In genomic region chr15:23566070-23567050, GRCh38 we compare ENCODE assay signal across 8 cellular contexts. TPM values are rescaled to one million over a fixed set of nuclear protein-coding genes. Genes with fewer than 3 reads are reported as not detected.
A peak's percentile ranks its signal among the peaks of the same experiment; 100 is the strongest.
DNase-seq lines count a peak whose midpoint lies in the region; ATAC-seq and TF ChIP-seq lines count a peak whose summit lies in the region.

No MANE protein-coding gene starts in this region.

- peak overlapping the region; percentile 59 for H3K4me3 ChIP-seq in AG09309 (ENCODE audit: control insufficient read depth, low read depth, low read length)
- H3K4me3 ChIP-seq in Jurkat, Clone E6-1 (ENCODE audit: low read length): peak overlapping the region; percentile 83

- ATAC-seq in SK-N-SH treated with all-trans-retinoic acid at 6 μM for 48 hours (peak; percentile 83), GM18870 (IDR thresholded peaks at IDR 0.05; ENCODE audit: unreplicated experiment) (no peak)

- no peak for DNase-seq in AG09309 (ENCODE audit: low read depth)
- DNase-seq in Jurkat, Clone E6-1 (ENCODE audit: low read depth, low spot score): peak; percentile 98
- peak; percentile 9 for DNase-seq in dermis blood vessel endothelial cell
- peak; percentile 25 for DNase-seq in stimulated activated CD4-positive, alpha-beta T cell treated with anti-CD3 and anti-CD28 coated beads, Interleukin-15, amount 100 ng/mL, for 24 hours
- no peak for DNase-seq in SKM-1 (lab: John Stamatoyannopoulos, UW; ENCODE audit: unreplicated experiment)
- DNase-seq in dedifferentiated amniotic fluid mesenchymal stem cell (ENCODE audit: extremely low spot score): no peak

- TF ChIP-seq CTCF in AG09309 (IDR thresholded peaks at IDR 0.05; ENCODE audit: control insufficient read depth, insufficient read depth, low read depth, low read length, missing control alignments): no peak

TF ChIP-seq in SK-N-SH treated with all-trans-retinoic acid at 6 μM for 48 hours, 23 proteins besides CTCF, POLR2A, EP300 and RAD21:
- no peak for TF ChIP-seq ZFP30 (CRISPR knock-in tag; IDR thresholded peaks at IDR 0.05)
- no peak for TF ChIP-seq ZNF565 (CRISPR knock-in tag; conservative IDR thresholded peaks at IDR 0.05; ENCODE audit: low read depth)
- no peak for TF ChIP-seq TOX (CRISPR knock-in tag; IDR thresholded peaks at IDR 0.05; ENCODE audit: borderline replicate concordance)
- TF ChIP-seq PPARA (CRISPR knock-in tag; IDR thresholded peaks at IDR 0.05; ENCODE audit: borderline replicate concordance): no peak
- TF ChIP-seq TSHZ2 (CRISPR knock-in tag; IDR thresholded peaks at IDR 0.05): no peak
- TF ChIP-seq ZNF70 (CRISPR knock-in tag; IDR thresholded peaks at IDR 0.05): no peak
- TF ChIP-seq CSRNP3 (CRISPR knock-in tag; IDR thresholded peaks at IDR 0.05): no peak
- TF ChIP-seq BACH2 (CRISPR knock-in tag; IDR thresholded peaks at IDR 0.05; ENCODE audit: borderline replicate concordance): no peak
- TF ChIP-seq ESRRG (CRISPR knock-in tag; IDR thresholded peaks at IDR 0.05): no peak
- no peak for TF ChIP-seq PATZ1 (CRISPR knock-in tag; IDR thresholded peaks at IDR 0.05; ENCODE audit: borderline replicate concordance)
- TF ChIP-seq CREB5 (CRISPR knock-in tag; IDR thresholded peaks at IDR 0.05; ENCODE audit: low read depth): no peak
- TF ChIP-seq TCF4 (CRISPR knock-in tag; IDR thresholded peaks at IDR 0.05; ENCODE audit: borderline replicate concordance): no peak
- TF ChIP-seq ARNTL (CRISPR knock-in tag; IDR thresholded peaks at IDR 0.05; ENCODE audit: borderline replicate concordance, low read depth): no peak
- TF ChIP-seq OSR1 (CRISPR knock-in tag; IDR thresholded peaks at IDR 0.05): no peak
- TF ChIP-seq GLIS3 (CRISPR knock-in tag; IDR thresholded peaks at IDR 0.05): no peak
- no peak for TF ChIP-seq CSDC2 (CRISPR knock-in tag; IDR thresholded peaks at IDR 0.05)
- no peak for TF ChIP-seq POU6F1 (CRISPR knock-in tag; IDR thresholded peaks at IDR 0.05; ENCODE audit: borderline replicate concordance, low read depth)
- no peak for TF ChIP-seq ZNF8 (CRISPR knock-in tag; IDR thresholded peaks at IDR 0.05)

RNA-seq across cellular contexts. Expression of gene MKRN3, which starts 0.9 kb away (rescaled TPM):
- polyA plus RNA-seq in Jurkat, Clone E6-1 (2012; ENCODE audit: insufficient read depth, insufficient read length): 22.9 TPM
- total RNA-seq in dermis blood vessel endothelial cell: 0.34 and 0.88 TPM in 2 replicates

Comparison
In these comparisons a context has a peak if more than half of its experiments do, and no peak if none do; other contexts are left out.
1. DNase-seq: peak in Jurkat, Clone E6-1 (single experiment), dermis blood vessel endothelial cell (single experiment) and stimulated activated CD4-positive, alpha-beta T cell treated with anti-CD3 and anti-CD28 coated beads, Interleukin-15, amount 100 ng/mL, for 24 hours (single experiment); none in AG09309 (single experiment), SKM-1 (single experiment) and dedifferentiated amniotic fluid mesenchymal stem cell (single experiment).